Comparison of ENCODE assay signal across 1 cellular context in the genomic region with DNA sequence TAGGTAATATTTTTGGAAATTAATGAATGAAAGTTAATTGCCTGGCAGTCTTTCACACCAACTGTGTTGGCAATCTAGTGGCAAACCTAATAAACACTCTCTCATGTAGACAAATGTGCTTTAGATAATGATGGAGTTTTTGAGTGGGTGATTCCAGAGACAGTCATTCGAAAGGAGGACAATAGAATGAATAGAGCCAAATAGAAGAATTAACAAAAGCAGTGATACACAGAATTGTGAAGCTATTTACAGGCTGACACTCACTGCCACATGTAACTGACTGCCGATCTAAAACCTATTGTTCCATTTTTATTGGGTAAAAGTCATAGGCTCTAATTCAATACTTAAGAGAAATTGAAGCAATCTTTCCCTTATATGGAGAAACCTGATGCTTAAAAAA.
TF ChIP-seq lines count a peak whose summit lies in the region.

No MANE protein-coding gene starts in this region.

TF ChIP-seq in HCT116, 20 proteins besides CTCF, POLR2A, EP300 and RAD21 (continued from another document):
- TF ChIP-seq, protein P1, sequence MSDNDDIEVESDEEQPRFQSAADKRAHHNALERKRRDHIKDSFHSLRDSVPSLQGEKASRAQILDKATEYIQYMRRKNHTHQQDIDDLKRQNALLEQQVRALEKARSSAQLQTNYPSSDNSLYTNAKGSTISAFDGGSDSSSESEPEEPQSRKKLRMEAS (IDR thresholded peaks at IDR 0.05): no peak
- TF ChIP-seq, protein P2, sequence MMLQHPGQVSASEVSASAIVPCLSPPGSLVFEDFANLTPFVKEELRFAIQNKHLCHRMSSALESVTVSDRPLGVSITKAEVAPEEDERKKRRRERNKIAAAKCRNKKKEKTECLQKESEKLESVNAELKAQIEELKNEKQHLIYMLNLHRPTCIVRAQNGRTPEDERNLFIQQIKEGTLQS (IDR thresholded peaks at IDR 0.05): no peak
- no peak for TF ChIP-seq TCF7L2 (IDR thresholded peaks at IDR 0.05; ENCODE audit: borderline replicate concordance, extremely low read depth, insufficient read depth, insufficient read length)
- no peak for TF ChIP-seq ZNF274 (IDR thresholded peaks at IDR 0.05; ENCODE audit: low read depth, low read length)
- TF ChIP-seq SP1 (IDR thresholded peaks at IDR 0.05; ENCODE audit: low read depth): no peak
- TF ChIP-seq CEBPB (IDR thresholded peaks at IDR 0.05; ENCODE audit: low read depth): no peak
- TF ChIP-seq, protein P3, sequence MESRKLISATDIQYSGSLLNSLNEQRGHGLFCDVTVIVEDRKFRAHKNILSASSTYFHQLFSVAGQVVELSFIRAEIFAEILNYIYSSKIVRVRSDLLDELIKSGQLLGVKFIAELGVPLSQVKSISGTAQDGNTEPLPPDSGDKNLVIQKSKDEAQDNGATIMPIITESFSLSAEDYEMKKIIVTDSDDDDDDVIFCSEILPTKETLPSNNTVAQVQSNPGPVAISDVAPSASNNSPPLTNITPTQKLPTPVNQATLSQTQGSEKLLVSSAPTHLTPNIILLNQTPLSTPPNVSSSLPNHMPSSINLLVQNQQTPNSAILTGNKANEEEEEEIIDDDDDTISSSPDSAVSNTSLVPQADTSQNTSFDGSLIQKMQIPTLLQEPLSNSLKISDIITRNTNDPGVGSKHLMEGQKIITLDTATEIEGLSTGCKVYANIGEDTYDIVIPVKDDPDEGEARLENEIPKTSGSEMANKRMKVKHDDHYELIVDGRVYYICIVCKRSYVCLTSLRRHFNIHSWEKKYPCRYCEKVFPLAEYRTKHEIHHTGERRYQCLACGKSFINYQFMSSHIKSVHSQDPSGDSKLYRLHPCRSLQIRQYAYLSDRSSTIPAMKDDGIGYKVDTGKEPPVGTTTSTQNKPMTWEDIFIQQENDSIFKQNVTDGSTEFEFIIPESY (IDR thresholded peaks at IDR 0.05; ENCODE audit: extremely low read depth, insufficient replicate concordance, low read length): no peak
